ENCODE assay signal across 21 cellular contexts in the genomic region with DNA sequence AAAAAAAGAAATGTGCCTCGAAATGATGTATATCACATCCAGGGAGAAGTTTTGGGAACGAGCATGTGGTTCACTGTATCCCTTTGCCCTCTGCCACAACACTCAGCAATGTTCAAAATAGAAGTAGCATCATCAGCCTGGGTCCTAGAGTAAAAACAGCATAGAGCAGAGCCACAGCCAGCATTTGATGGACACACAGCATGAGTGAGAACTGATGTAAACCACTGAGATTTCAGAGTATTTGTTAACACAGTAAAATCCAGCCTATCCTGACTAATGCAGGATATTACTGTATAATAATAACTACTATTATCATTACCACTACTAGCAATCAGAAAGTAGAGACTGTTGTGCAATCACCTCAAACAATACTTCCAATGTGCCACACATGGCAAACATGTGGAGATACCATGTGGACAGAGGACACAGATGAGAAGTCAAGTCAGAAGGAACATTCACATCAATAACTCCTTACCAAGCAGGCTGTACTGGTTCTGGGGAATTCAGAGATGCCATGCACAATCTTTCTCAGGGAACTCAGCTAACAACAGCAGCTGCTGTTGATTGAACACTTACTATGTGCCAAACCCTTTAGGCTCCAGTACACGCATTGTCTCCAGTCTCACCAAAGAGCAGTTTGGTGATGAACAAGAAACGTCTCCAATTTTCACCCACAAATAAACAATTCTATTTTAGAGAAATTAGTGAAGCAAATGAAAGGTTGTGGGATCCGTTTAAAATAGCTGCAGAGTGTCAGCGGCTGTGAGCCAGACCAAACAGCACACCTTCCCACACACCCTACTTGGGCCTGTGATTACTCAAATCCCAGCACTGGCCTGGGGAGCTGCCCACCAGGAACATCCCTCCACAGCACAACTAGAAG. TPM values are rescaled to one million over a fixed set of nuclear protein-coding genes. Genes with fewer than 3 reads are reported as not detected.
DNase-seq lines count a peak whose midpoint lies in the region; ATAC-seq, FAIRE-seq and TF ChIP-seq lines count a peak whose summit lies in the region.
"Had no signal": no experiment of that assay in that cellular context is flagged by ENCODE, and none has a peak within 500 bp of the region (broad histone marks: within the 10 kb centered on the region; RNA-seq: fewer than 3 reads in every experiment).

No MANE protein-coding gene starts in this region.

- H3K4me1 Mint-ChIP-seq in astrocyte (ENCODE audit: low read depth, unreplicated experiment) (peaks cover 8% of the 10 kb centered on the region), nephron progenitor cell (no peaks in the 10 kb centered on the region)

- H3K4me3 Mint-ChIP-seq in astrocyte (ENCODE audit: unreplicated experiment) (no peak overlapping the region), nephron progenitor cell (no peak overlapping the region)
- H3K4me3 Mint-ChIP-seq: activated T-helper 1 cell treated with anti-CD3 and anti-CD28 coated beads, Interleukin-12 subunit alpha, Interleukin-12 subunit beta, Interleukin-2, Interleukin-4 antibody, amounts not matched to agents 30 ng/mL and 10 ng/mL and 1 ng/mL, durations not matched to agents 14 hours and 24 hours and 36 hours; naive thymus-derived CD8-positive, alpha-beta T cell had no signal

- DNase-seq in astrocyte (ENCODE audit: low read depth) = no peak
- no peak for DNase-seq in kidney
- DNase-seq in nephron progenitor cell = no peak
- DNase-seq: activated CD4-positive, alpha-beta T cell treated with anti-CD3 and anti-CD28 coated beads for 4 hours; amygdala; HCEC 1CT; naive thymus-derived CD8-positive, alpha-beta T cell; NCI-H226; SHP77; stimulated activated CD4-positive, alpha-beta T cell treated with anti-CD3 and anti-CD28 coated beads, Interleukin-12 subunit alpha, Interleukin-12 subunit beta, amount 100 ng/mL, for 4 hours; uterus had no signal

- peak overlapping the region in 5 of 11 experiments; percentile 5 to 50 (median 45); a peak in 8 of 22 replicates for H3K27ac ChIP-seq in BLaER1 treated with 17β-estradiol and CSF1 and Interleukin-3, amounts not matched to agents 10 nM and 100 nM
- no peak overlapping the region for H3K27ac ChIP-seq in astrocyte (ENCODE audit: low read depth, low read length)
- no peak overlapping the region for H3K27ac ChIP-seq in kidney (ENCODE audit: low read depth in 2 of 2, low read length in 2 of 2)
- H3K27ac ChIP-seq: prostate gland, uterus had no signal

- H3K27ac Mint-ChIP-seq in astrocyte (ENCODE audit: unreplicated experiment) (no peak overlapping the region), nephron progenitor cell (no peak overlapping the region)

- H3K4me2 ChIP-seq in BLaER1 treated with 17β-estradiol and CSF1 and Interleukin-3, amounts not matched to agents 10 nM and 100 nM = peak overlapping the region in 10 of 11 experiments; percentile 7 to 86 (median 66); a peak in 17 of 22 replicates
- peak overlapping the region; percentile 24 for H3K4me2 ChIP-seq in astrocyte (ENCODE audit: low read length)

- TF ChIP-seq CTCF in astrocyte (IDR thresholded peaks at IDR 0.05; ENCODE audit: insufficient read depth, low read depth, low read length) = no peak
- no peak for TF ChIP-seq CTCF in kidney (IDR thresholded peaks at IDR 0.05; ENCODE audit: borderline replicate concordance, extremely low read depth, insufficient read depth)
- TF ChIP-seq CTCF in nephron progenitor cell (IDR thresholded peaks at IDR 0.05) = no peak

- FAIRE-seq in astrocyte (lab: Jason Lieb, UNC) (no peak), kidney (lab: Jason Lieb, UNC) (no peak)
- FAIRE-seq: endometrium had no signal

- intact Hi-C loops in kidney (cut with DNase I) = no loop called here

- peaks cover under 1% of the 10 kb centered on the region for H3K9me3 Mint-ChIP-seq in astrocyte (ENCODE audit: unreplicated experiment)
- H3K9me3 Mint-ChIP-seq in nephron progenitor cell = no peaks in the 10 kb centered on the region
- H3K9me3 Mint-ChIP-seq: naive thymus-derived CD8-positive, alpha-beta T cell had no signal

- 0 out of 22 replicates have a peak, but pooled peaks cover 0 to 3% (median 0%) of the 10 kb centered on the region in 11 experiments for H3K9me3 ChIP-seq in BLaER1 treated with 17β-estradiol and CSF1 and Interleukin-3, amounts not matched to agents 10 nM and 100 nM (replicated peaks in 1 of 11)
- H3K9me3 ChIP-seq in astrocyte (ENCODE audit: insufficient read depth, low read depth, low read length) (no peaks in the 10 kb centered on the region), kidney (ENCODE audit: control insufficient read depth in 1 of 2, low read length in 2 of 2) (no peaks in the 10 kb centered on the region)
- H3K9me3 ChIP-seq: prostate gland, uterus had no signal

- ATAC-seq in GM18907 (IDR thresholded peaks at IDR 0.05; ENCODE audit: unreplicated experiment) (peak; percentile 44), HG03432 (IDR thresholded peaks at IDR 0.05; ENCODE audit: unreplicated experiment) (peak; percentile 41), GM18520 (IDR thresholded peaks at IDR 0.05; ENCODE audit: unreplicated experiment) (no peak), GM21423 (IDR thresholded peaks at IDR 0.05; ENCODE audit: unreplicated experiment) (no peak)
- ATAC-seq: naive thymus-derived CD8-positive, alpha-beta T cell had no signal

- H3K4me3 ChIP-seq in BLaER1 treated with 17β-estradiol and CSF1 and Interleukin-3, amounts not matched to agents 10 nM and 100 nM = no peak overlapping the region
- H3K4me3 ChIP-seq in astrocyte (ENCODE audit: insufficient read depth, low read depth, low read length) (no peak overlapping the region), kidney (ENCODE audit: low read length in 2 of 2) (no peak overlapping the region)
- H3K4me3 ChIP-seq: prostate gland, uterus had no signal

- no peaks in the 10 kb centered on the region for H4K20me1 ChIP-seq in BLaER1 treated with 17β-estradiol and CSF1 and Interleukin-3, amounts not matched to agents 10 nM and 100 nM
- no peaks in the 10 kb centered on the region for H4K20me1 ChIP-seq in astrocyte (ENCODE audit: insufficient read depth, low read length)

- H3K36me3 ChIP-seq in BLaER1 treated with 17β-estradiol and CSF1 and Interleukin-3, amounts not matched to agents 10 nM and 100 nM = peaks cover 0 to 8% (median 0%) of the 10 kb centered on the region in 11 experiments; a peak in 2 of 22 replicates
- H3K36me3 ChIP-seq in astrocyte (ENCODE audit: insufficient read depth, low read length) = no peaks in the 10 kb centered on the region
- no peaks in the 10 kb centered on the region for H3K36me3 ChIP-seq in kidney (ENCODE audit: control insufficient read depth in 1 of 2, insufficient read depth in 2 of 2, low read length in 2 of 2)
- H3K36me3 ChIP-seq: prostate gland, uterus had no signal

- H3K27me3 ChIP-seq in BLaER1 treated with 17β-estradiol and CSF1 and Interleukin-3, amounts not matched to agents 10 nM and 100 nM = no peaks in the 10 kb centered on the region
- H3K27me3 ChIP-seq in astrocyte (ENCODE audit: insufficient read depth, low read length) = no peaks in the 10 kb centered on the region
- H3K27me3 ChIP-seq: uterus had no signal

- H2AFZ ChIP-seq in astrocyte (ENCODE audit: low read depth, low read length) = no peak overlapping the region

- peak overlapping the region in 1 of 11 experiments; percentile 26; a peak in 2 of 22 replicates for H3K9ac ChIP-seq in BLaER1 treated with 17β-estradiol and CSF1 and Interleukin-3, amounts not matched to agents 10 nM and 100 nM
- H3K9ac ChIP-seq in astrocyte (ENCODE audit: low read length) (no peak overlapping the region), kidney (ENCODE audit: low read length in 2 of 2) (no peak overlapping the region)

- no peaks in the 10 kb centered on the region for H3K79me2 ChIP-seq in astrocyte (ENCODE audit: insufficient read depth, low read length)

- peaks cover 7 to 37% (median 33%) of the 10 kb centered on the region in 10 experiments; a peak in 18 of 20 replicates for H3K4me1 ChIP-seq in BLaER1 treated with 17β-estradiol and CSF1 and Interleukin-3, amounts not matched to agents 10 nM and 100 nM
- H3K4me1 ChIP-seq in astrocyte (ENCODE audit: insufficient read depth, low read length) (no peaks in the 10 kb centered on the region), kidney (ENCODE audit: control insufficient read depth in 1 of 2, insufficient read depth in 1 of 2, low read depth in 1 of 2, low read length in 2 of 2) (no peaks in the 10 kb centered on the region)
- H3K4me1 ChIP-seq: prostate gland, uterus had no signal

- H3K36me3 Mint-ChIP-seq in astrocyte (ENCODE audit: low read depth, unreplicated experiment) (no peaks in the 10 kb centered on the region), nephron progenitor cell (ENCODE audit: low read depth) (no peaks in the 10 kb centered on the region)
- H3K36me3 Mint-ChIP-seq: naive thymus-derived CD8-positive, alpha-beta T cell had no signal

- H3K27me3 Mint-ChIP-seq in astrocyte (ENCODE audit: low read depth, unreplicated experiment) = no peaks in the 10 kb centered on the region
- H3K27me3 Mint-ChIP-seq in nephron progenitor cell (ENCODE audit: low read depth, poor library complexity) = peaks cover 12% of the 10 kb centered on the region
- H3K27me3 Mint-ChIP-seq: naive thymus-derived CD8-positive, alpha-beta T cell had no signal

RNA-seq across cellular contexts. Expression of a gene that starts 16.6 kb away (rescaled TPM):
- 0.48 and 0.89 TPM in 2 replicates for total RNA-seq in astrocyte
- 3.8 TPM for total RNA-seq in kidney
- polyA plus RNA-seq in kidney (ENCODE audit: insufficient read depth, low read depth, low replicate concordance) = 0.17 TPM
- total RNA-seq: cerebellum, lung microvascular endothelial cell had no signal

Comparison
In these comparisons a context has a peak if more than half of its experiments do, and no peak if none do; other contexts are left out.
1. ATAC-seq: peak in GM18907 (single experiment) and HG03432 (single experiment); none in GM18520 (single experiment) and GM21423 (single experiment).